ENCODE assay signal across 8 cellular contexts in the genomic region with DNA sequence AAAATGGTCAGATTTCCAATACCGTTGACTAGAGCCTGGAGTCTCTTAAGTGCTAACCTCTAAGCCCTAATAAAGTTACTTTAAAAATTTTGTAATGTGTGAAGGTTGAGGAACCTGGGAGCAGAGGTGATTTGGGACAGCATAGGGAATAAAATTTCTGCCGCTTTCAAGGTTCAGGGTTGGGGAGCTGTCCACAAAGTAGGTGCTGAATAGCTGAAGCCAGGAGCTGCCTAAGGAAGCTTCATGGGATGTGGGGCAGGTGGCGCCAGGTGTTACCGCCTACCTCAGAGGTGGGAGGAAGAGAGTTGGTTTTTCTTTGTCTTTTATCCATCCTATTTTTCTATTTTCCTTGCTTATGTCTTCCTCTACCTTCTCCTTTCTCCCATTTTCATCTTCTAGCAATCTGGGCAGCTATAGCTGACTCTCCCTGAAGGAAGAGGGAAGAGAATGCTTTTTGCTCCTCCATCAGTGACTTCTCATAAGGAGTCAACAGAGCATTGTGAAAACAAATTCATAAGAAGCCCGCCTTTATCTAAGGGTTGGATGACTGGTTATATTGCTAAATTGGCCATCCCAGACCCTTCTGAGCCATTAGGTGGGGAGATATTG.
DNase-seq lines count a peak whose midpoint lies in the region; ATAC-seq and TF ChIP-seq lines count a peak whose summit lies in the region.

No MANE protein-coding gene starts in this region.

- H3K27ac Mint-ChIP-seq in activated CD4-positive, alpha-beta T cell treated with anti-CD3 and anti-CD28 coated beads for 36 hours: no peak overlapping the region

- 15% methylated on average over 5 of the region's 5 CpGs for WGBS in prostate gland
- 14 to 21% (median 17%) methylated on average over 5 of the region's 5 CpGs for WGBS in psoas muscle, 3 donors

- H3K27ac ChIP-seq in prostate gland (no peak overlapping the region), psoas muscle (no peak overlapping the region)

- peak; percentile 51 for DNase-seq in activated CD4-positive, alpha-beta T cell treated with anti-CD3 and anti-CD28 coated beads for 36 hours
- DNase-seq in activated CD4-positive, alpha-beta T cell treated with anti-CD3 and anti-CD28 coated beads, Interleukin-2, amount 50 U/mL, for 4 hours: no peak
- DNase-seq in epidermal melanocyte (ENCODE audit: insufficient read length, low spot score) (peak; percentile 37), prostate gland (ENCODE audit: low spot score) (peak; percentile 6), psoas muscle (no peak), DMS79 treated with DMSO at 0.1 percent for 48 hours (lab: John Stamatoyannopoulos, UW) (no peak)

- H3K4me1 Mint-ChIP-seq in activated CD4-positive, alpha-beta T cell treated with anti-CD3 and anti-CD28 coated beads for 36 hours: no peaks in the 10 kb centered on the region

- no peak for ATAC-seq in activated CD4-positive, alpha-beta T cell treated with anti-CD3 and anti-CD28 coated beads for 36 hours
- ATAC-seq in psoas muscle (no peak), HG02610 (IDR thresholded peaks at IDR 0.05; ENCODE audit: unreplicated experiment) (no peak)

- no peak for TF ChIP-seq POLR2A in prostate gland (IDR thresholded peaks at IDR 0.05)

- H3K4me3 Mint-ChIP-seq in activated CD4-positive, alpha-beta T cell treated with anti-CD3 and anti-CD28 coated beads for 36 hours: no peak overlapping the region

- no peaks in the 10 kb centered on the region for H3K36me3 Mint-ChIP-seq in activated CD4-positive, alpha-beta T cell treated with anti-CD3 and anti-CD28 coated beads for 36 hours (ENCODE audit: low read depth)

- intact Hi-C loops in activated CD4-positive, alpha-beta T cell treated with anti-CD3 and anti-CD28 coated beads for 36 hours (cut with DNase I, micrococcal nuclease): loop anchor here in 1 of 2 experiments (5.0 to 10.0 kb wide), 2 partner anchors 271 to 628 kb away; a partner anchor contains a TSS
- intact Hi-C loops in prostate gland (cut with DNase I): loop anchor here (10.0 kb wide), 1 partner anchor 551 kb away; no protein-coding TSS in a partner anchor
- intact Hi-C loops in psoas muscle (cut with DNase I): loop anchor here in 1 of 2 donors (5.0 kb wide), 1 partner anchor 548 kb away; no protein-coding TSS in a partner anchor

- CTCF ChIA-PET in activated CD4-positive, alpha-beta T cell treated with anti-CD3 and anti-CD28 coated beads for 36 hours (lab: Charles Lee): no interaction called here

- H3K27me3 Mint-ChIP-seq in activated CD4-positive, alpha-beta T cell treated with anti-CD3 and anti-CD28 coated beads for 36 hours: peaks cover 37% of the 10 kb centered on the region

- POLR2A ChIA-PET in activated CD4-positive, alpha-beta T cell treated with anti-CD3 and anti-CD28 coated beads for 36 hours (lab: Charles Lee): no interaction called here

- H3K4me1 ChIP-seq in prostate gland (replicated peaks) (no peaks in the 10 kb centered on the region), psoas muscle (no peaks in the 10 kb centered on the region)

- H3K4me3 ChIP-seq in prostate gland (no peak overlapping the region), psoas muscle (no peak overlapping the region)

- no peaks in the 10 kb centered on the region for H3K9me3 ChIP-seq in prostate gland
- no peaks in the 10 kb centered on the region for H3K9me3 ChIP-seq in psoas muscle

- H3K36me3 ChIP-seq in prostate gland (no peaks in the 10 kb centered on the region), psoas muscle (ENCODE audit: insufficient read depth in 1 of 2, low read depth in 1 of 2) (no peaks in the 10 kb centered on the region)

- H3K9me3 Mint-ChIP-seq in activated CD4-positive, alpha-beta T cell treated with anti-CD3 and anti-CD28 coated beads for 36 hours (ENCODE audit: low read depth): no peaks in the 10 kb centered on the region

- H3K27me3 ChIP-seq in prostate gland (replicated peaks; ENCODE audit: insufficient read depth): no peaks in the 10 kb centered on the region
- peaks cover 2 to 35% (median 3%) of the 10 kb centered on the region in 3 donors for H3K27me3 ChIP-seq in psoas muscle (ENCODE audit: insufficient read depth in 3 of 3, low read length in 2 of 3)

- TF ChIP-seq CTCF in prostate gland (IDR thresholded peaks at IDR 0.05) (no peak), psoas muscle (IDR thresholded peaks at IDR 0.05) (no peak)

TF ChIP-seq in PFSK-1, 5 proteins besides CTCF, POLR2A, EP300 and RAD21:
- TF ChIP-seq, protein P1, sequence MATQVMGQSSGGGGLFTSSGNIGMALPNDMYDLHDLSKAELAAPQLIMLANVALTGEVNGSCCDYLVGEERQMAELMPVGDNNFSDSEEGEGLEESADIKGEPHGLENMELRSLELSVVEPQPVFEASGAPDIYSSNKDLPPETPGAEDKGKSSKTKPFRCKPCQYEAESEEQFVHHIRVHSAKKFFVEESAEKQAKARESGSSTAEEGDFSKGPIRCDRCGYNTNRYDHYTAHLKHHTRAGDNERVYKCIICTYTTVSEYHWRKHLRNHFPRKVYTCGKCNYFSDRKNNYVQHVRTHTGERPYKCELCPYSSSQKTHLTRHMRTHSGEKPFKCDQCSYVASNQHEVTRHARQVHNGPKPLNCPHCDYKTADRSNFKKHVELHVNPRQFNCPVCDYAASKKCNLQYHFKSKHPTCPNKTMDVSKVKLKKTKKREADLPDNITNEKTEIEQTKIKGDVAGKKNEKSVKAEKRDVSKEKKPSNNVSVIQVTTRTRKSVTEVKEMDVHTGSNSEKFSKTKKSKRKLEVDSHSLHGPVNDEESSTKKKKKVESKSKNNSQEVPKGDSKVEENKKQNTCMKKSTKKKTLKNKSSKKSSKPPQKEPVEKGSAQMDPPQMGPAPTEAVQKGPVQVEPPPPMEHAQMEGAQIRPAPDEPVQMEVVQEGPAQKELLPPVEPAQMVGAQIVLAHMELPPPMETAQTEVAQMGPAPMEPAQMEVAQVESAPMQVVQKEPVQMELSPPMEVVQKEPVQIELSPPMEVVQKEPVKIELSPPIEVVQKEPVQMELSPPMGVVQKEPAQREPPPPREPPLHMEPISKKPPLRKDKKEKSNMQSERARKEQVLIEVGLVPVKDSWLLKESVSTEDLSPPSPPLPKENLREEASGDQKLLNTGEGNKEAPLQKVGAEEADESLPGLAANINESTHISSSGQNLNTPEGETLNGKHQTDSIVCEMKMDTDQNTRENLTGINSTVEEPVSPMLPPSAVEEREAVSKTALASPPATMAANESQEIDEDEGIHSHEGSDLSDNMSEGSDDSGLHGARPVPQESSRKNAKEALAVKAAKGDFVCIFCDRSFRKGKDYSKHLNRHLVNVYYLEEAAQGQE (IDR thresholded peaks at IDR 0.05; ENCODE audit: insufficient read depth in 1 of 2, low read depth in 2 of 2, low read length in 2 of 2): peak; percentile 96 to 98
- no peak for TF ChIP-seq POLR2AphosphoS5 (IDR thresholded peaks at IDR 0.05; ENCODE audit: low read depth, low read length)

Comparison
In these comparisons a context has a peak if more than half of its experiments do, and no peak if none do; other contexts are left out.
1. DNase-seq: peak in activated CD4-positive, alpha-beta T cell treated with anti-CD3 and anti-CD28 coated beads for 36 hours (single experiment), epidermal melanocyte (single experiment) and prostate gland (single experiment); none in activated CD4-positive, alpha-beta T cell treated with anti-CD3 and anti-CD28 coated beads, Interleukin-2, amount 50 U/mL, for 4 hours (0 of 2), psoas muscle (0 of 2) and DMS79 treated with DMSO at 0.1 percent for 48 hours (single experiment).